In the genomic region with DNA sequence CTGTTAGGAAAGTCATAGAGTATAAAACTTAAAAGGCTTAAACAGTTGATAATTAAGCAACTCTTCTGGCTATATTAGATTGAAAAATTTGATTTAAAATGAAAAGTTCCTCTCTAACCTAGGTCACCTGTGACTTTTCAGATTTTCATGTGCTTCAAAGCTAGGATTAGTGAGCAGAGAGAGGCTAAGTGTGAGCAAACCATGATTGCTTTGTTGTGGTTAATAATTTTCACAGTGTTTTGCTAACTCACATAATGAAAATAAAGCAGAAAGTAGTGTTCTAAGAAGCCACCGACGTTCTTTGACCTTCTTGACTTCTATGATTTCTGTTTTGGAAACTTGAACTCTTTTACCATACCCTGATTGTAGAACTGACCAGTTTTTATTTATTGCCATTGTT, we compare ENCODE assay signal across 17 cellular contexts.
DNase-seq lines count a peak whose midpoint lies in the region; ATAC-seq, FAIRE-seq and TF ChIP-seq lines count a peak whose summit lies in the region.
"Had no signal": no experiment of that assay in that cellular context is flagged by ENCODE, and none has a peak within 500 bp of the region (broad histone marks: within the 10 kb centered on the region; RNA-seq: fewer than 3 reads in every experiment).

No MANE protein-coding gene starts in this region.

- H3K9me3 ChIP-seq in MM.1S (replicated peaks; ENCODE audit: insufficient read depth, low read length): no peaks in the 10 kb centered on the region
- peaks cover 0 to 8% (median 3%) of the 10 kb centered on the region in 8 donors for H3K9me3 ChIP-seq in spleen
- H3K9me3 ChIP-seq in upper lobe of right lung: no peaks in the 10 kb centered on the region

- intact Hi-C loops in spleen (cut with DNase I; ENCODE audit: low total_unique reads): no loop called here
- intact Hi-C loops in upper lobe of right lung (cut with DNase I): loop anchor here (10.0 kb wide), 1 partner anchor 113 kb away; no protein-coding TSS in a partner anchor

- no peaks in the 10 kb centered on the region for H4K20me1 ChIP-seq in MM.1S (ENCODE audit: insufficient read depth, low read length)

- TF ChIP-seq CTCF in MM.1S (IDR thresholded peaks at IDR 0.05; ENCODE audit: low read length) (no peak), progenitor cell of endocrine pancreas (IDR thresholded peaks at IDR 0.05; ENCODE audit: unreplicated experiment) (no peak), spleen (IDR thresholded peaks at IDR 0.05 in 8 of 11, conservative IDR thresholded peaks at IDR 0.05 in 3 of 11) (no peak), upper lobe of right lung (IDR thresholded peaks at IDR 0.05) (no peak)

- no peaks in the 10 kb centered on the region for H3K79me2 ChIP-seq in MM.1S (ENCODE audit: low read length)

- H3K4me1 ChIP-seq in MM.1S (ENCODE audit: low read length): no peaks in the 10 kb centered on the region
- H3K4me1 ChIP-seq in spleen: peaks cover 0 to 22% (median 0%) of the 10 kb centered on the region in 6 donors
- no peaks in the 10 kb centered on the region for H3K4me1 ChIP-seq in upper lobe of right lung

- no peaks in the 10 kb centered on the region for H3K27me3 Mint-ChIP-seq in effector memory CD8-positive, alpha-beta T cell
- H3K27me3 Mint-ChIP-seq in progenitor cell of endocrine pancreas: no peaks in the 10 kb centered on the region

- 58 to 76% (median 72%) methylated on average over 2 of the region's 2 CpGs for WGBS in spleen, 5 donors

- no peak for ATAC-seq in effector memory CD8-positive, alpha-beta T cell (replicated peaks)
- ATAC-seq in upper lobe of right lung (no peak), HG02642 (IDR thresholded peaks at IDR 0.05; ENCODE audit: poor library complexity, unreplicated experiment) (no peak), HG03457 (IDR thresholded peaks at IDR 0.05; ENCODE audit: unreplicated experiment) (no peak)
- ATAC-seq: CD8-positive, alpha-beta T cell had no signal

- no peaks in the 10 kb centered on the region for H3K36me3 Mint-ChIP-seq in effector memory CD8-positive, alpha-beta T cell (ENCODE audit: insufficient read depth)
- H3K36me3 Mint-ChIP-seq in progenitor cell of endocrine pancreas (ENCODE audit: insufficient read depth): peaks cover 9% of the 10 kb centered on the region
- H3K36me3 Mint-ChIP-seq: CD8-positive, alpha-beta T cell had no signal

- FAIRE-seq in GM18507 (lab: Jason Lieb, UNC): peak; percentile 15

- H3K4me2 ChIP-seq in MM.1S (ENCODE audit: low read depth, low read length): no peak overlapping the region

- no peak overlapping the region for H3K4me3 ChIP-seq in MM.1S (ENCODE audit: low read length)
- H3K4me3 ChIP-seq in spleen: no peak overlapping the region
- no peak overlapping the region for H3K4me3 ChIP-seq in upper lobe of right lung
- H3K4me3 ChIP-seq: GM23248 had no signal

- H3K4me1 Mint-ChIP-seq in effector memory CD8-positive, alpha-beta T cell (ENCODE audit: low read depth in 2 of 2): peaks cover 9 to 12% of the 10 kb centered on the region in 2 donors
- H3K4me1 Mint-ChIP-seq in progenitor cell of endocrine pancreas (ENCODE audit: low read depth): peaks cover 23% of the 10 kb centered on the region

- no peak overlapping the region for H2AFZ ChIP-seq in MM.1S (ENCODE audit: low read length)
- H2AFZ ChIP-seq: GM23248 had no signal

- H3K27ac ChIP-seq in MM.1S (ENCODE audit: low read length) (no peak overlapping the region), spleen (no peak overlapping the region), upper lobe of right lung (no peak overlapping the region)
- H3K27ac ChIP-seq: GM23248 had no signal

- DNase-seq in GM18507 (ENCODE audit: extremely low spot score, insufficient read length, low read depth): no peak
- DNase-seq in MM.1S: peak; percentile 10
- DNase-seq in effector memory CD8-positive, alpha-beta T cell: no peak
- DNase-seq in progenitor cell of endocrine pancreas (ENCODE audit: low spot score, unreplicated experiment): no peak
- DNase-seq in spleen: no peak
- DNase-seq in upper lobe of right lung: no peak
- DNase-seq: C1 segment of cervical spinal cord; CD8-positive, alpha-beta T cell; GM23248; HCEC 1CT; KBM-7; NCI-H2029; NCI-H526 treated with DMSO at 0.1 percent for 48 hours; Right ventricle myocardium superior; RPMI8226 had no signal

- no peaks in the 10 kb centered on the region for H3F3A ChIP-seq in MM.1S (ENCODE audit: insufficient read depth, low read length)

- H3K9me2 ChIP-seq in MM.1S (replicated peaks; ENCODE audit: insufficient read depth, low read length): no peaks in the 10 kb centered on the region

- peak overlapping the region; percentile 33 to 78 for H3K27ac Mint-ChIP-seq in effector memory CD8-positive, alpha-beta T cell
- H3K27ac Mint-ChIP-seq in progenitor cell of endocrine pancreas: peak overlapping the region; percentile 79
- H3K27ac Mint-ChIP-seq: CD8-positive, alpha-beta T cell had no signal

- H3K27me3 ChIP-seq in MM.1S (replicated peaks; ENCODE audit: insufficient read depth, low read length) (no peaks in the 10 kb centered on the region), spleen (replicated peaks in 1 of 7) (no peaks in the 10 kb centered on the region), upper lobe of right lung (no peaks in the 10 kb centered on the region)

- no peaks in the 10 kb centered on the region for H3K9me3 Mint-ChIP-seq in effector memory CD8-positive, alpha-beta T cell
- H3K9me3 Mint-ChIP-seq in progenitor cell of endocrine pancreas (ENCODE audit: low read depth): peaks cover 4% of the 10 kb centered on the region

- H3K36me3 ChIP-seq in MM.1S (replicated peaks; ENCODE audit: insufficient read depth, low read length): no peaks in the 10 kb centered on the region
- no peaks in the 10 kb centered on the region for H3K36me3 ChIP-seq in spleen
- H3K36me3 ChIP-seq in upper lobe of right lung: no peaks in the 10 kb centered on the region

- H3K4me3 Mint-ChIP-seq in effector memory CD8-positive, alpha-beta T cell: peak overlapping the region; percentile 18 to 44
- no peak overlapping the region for H3K4me3 Mint-ChIP-seq in progenitor cell of endocrine pancreas (ENCODE audit: low read depth)
- H3K4me3 Mint-ChIP-seq: CD8-positive, alpha-beta T cell had no signal

- no peak overlapping the region for H3K9ac ChIP-seq in MM.1S (ENCODE audit: low read length)
- H3K9ac ChIP-seq: GM23248 had no signal

- TF ChIP-seq POLR2A in spleen (IDR thresholded peaks at IDR 0.05): no peak
